ENCODE assay signal across 24 cellular contexts in genomic region chr14:23043749-23044148, GRCh38. TPM values are rescaled to one million over a fixed set of nuclear protein-coding genes. Genes with fewer than 3 reads are reported as not detected.
DNase-seq lines count a peak whose midpoint lies in the region; ATAC-seq, FAIRE-seq and TF ChIP-seq lines count a peak whose summit lies in the region.
"Had no signal": no experiment of that assay in that cellular context is flagged by ENCODE, and none has a peak within 500 bp of the region (broad histone marks: within the 10 kb centered on the region; RNA-seq: fewer than 3 reads in every experiment).

No MANE protein-coding gene starts in this region.

- H3K27ac ChIP-seq in HepG2 (ENCODE audit: extremely low read length, insufficient read depth, low read length) = no peak overlapping the region
- no peak overlapping the region for H3K27ac ChIP-seq in right lobe of liver
- H3K27ac ChIP-seq: HL-60 had no signal

- peaks cover 13% of the 10 kb centered on the region for H3K27me3 Mint-ChIP-seq in nephron progenitor cell (ENCODE audit: low read depth, poor library complexity)
- H3K27me3 Mint-ChIP-seq in activated CD8-positive, alpha-beta T cell treated with anti-CD3 and anti-CD28 coated beads for 36 hours = peaks cover 2% of the 10 kb centered on the region

- H3K9me3 ChIP-seq in HepG2 (ENCODE audit: low read length) = no peaks in the 10 kb centered on the region
- H3K9me3 ChIP-seq in right lobe of liver = no peaks in the 10 kb centered on the region

- H3K9me3 Mint-ChIP-seq in nephron progenitor cell = peaks cover 3% of the 10 kb centered on the region
- H3K9me3 Mint-ChIP-seq in activated CD8-positive, alpha-beta T cell treated with anti-CD3 and anti-CD28 coated beads for 36 hours = no peaks in the 10 kb centered on the region
- H3K9me3 Mint-ChIP-seq: CD8-positive, alpha-beta T cell had no signal

- TF ChIP-seq CTCF in HepG2 (CRISPR knock-in tag; IDR thresholded peaks at IDR 0.05) (no peak), right lobe of liver (IDR thresholded peaks at IDR 0.05) (no peak), nephron progenitor cell (IDR thresholded peaks at IDR 0.05) (no peak)
- no peak for TF ChIP-seq CTCF in activated CD8-positive, alpha-beta T cell treated with anti-CD3 and anti-CD28 coated beads for 36 hours (IDR thresholded peaks at IDR 0.05)

- H3K27me3 ChIP-seq in HepG2 (ENCODE audit: control insufficient read depth in 1 of 2, insufficient read depth in 2 of 2, low read length in 2 of 2) (peaks cover 16 to 35% of the 10 kb centered on the region in 2 experiments), right lobe of liver (no peaks in the 10 kb centered on the region)

- WGBS in HepG2 (ENCODE audit: low lambda C conversion rate) = 47% methylated on average over 3 of the region's 3 CpGs
- 93% methylated on average over 2 of the region's 3 CpGs for WGBS in right lobe of liver (ENCODE audit: insufficient coverage, low coverage, low lambda C conversion rate, missing lambda C conversion rate)

- H3K9ac ChIP-seq in HepG2 (ENCODE audit: insufficient read depth, low read depth, low read length) = no peak overlapping the region

- no peak for TF ChIP-seq RAD21 in HepG2 (CRISPR knock-in tag; IDR thresholded peaks at IDR 0.05)

- CTCF ChIA-PET in HepG2 (lab: Yijun Ruan, JAX; ENCODE audit: low intra/inter-chr PET ratio, low total read pairs) = no interaction called here
- CTCF ChIA-PET in activated CD8-positive, alpha-beta T cell treated with anti-CD3 and anti-CD28 coated beads for 36 hours (lab: Charles Lee) = interaction anchor here (1.0 to 2.6 kb wide), 6 partner anchors 14 to 81 kb away, joined by 3 to 12 read pairs (median 4); partner anchors contain the start of gene AJUBA

- H3K4me2 ChIP-seq in HepG2 (ENCODE audit: low read depth, low read length) = no peak overlapping the region

- H4K20me1 ChIP-seq in HepG2 (ENCODE audit: insufficient read depth, low read length) = no peaks in the 10 kb centered on the region

- no peaks in the 10 kb centered on the region for H3K79me2 ChIP-seq in HepG2 (ENCODE audit: insufficient read depth, low read length)

- ATAC-seq in HepG2 (peak; percentile 2; the same call in 2 of the 3 replicates), right lobe of liver (no peak), HG03025 (IDR thresholded peaks at IDR 0.05; ENCODE audit: low FRiP score, unreplicated experiment) (no peak)
- no peak for ATAC-seq in activated CD8-positive, alpha-beta T cell treated with anti-CD3 and anti-CD28 coated beads for 36 hours
- ATAC-seq: CD8-positive, alpha-beta T cell; Panc1 had no signal

- H3K4me1 ChIP-seq in HepG2 (ENCODE audit: insufficient read depth, low read length) (peaks cover 23% of the 10 kb centered on the region), right lobe of liver (no peaks in the 10 kb centered on the region)

- TF ChIP-seq POLR2A in HepG2 (IDR thresholded peaks at IDR 0.05; ENCODE audit: insufficient read depth in 1 of 2, low read depth in 2 of 2, low read length in 2 of 2) (no peak), right lobe of liver (IDR thresholded peaks at IDR 0.05) (no peak)

- H3K4me1 Mint-ChIP-seq in nephron progenitor cell = peaks cover 53% of the 10 kb centered on the region
- no peaks in the 10 kb centered on the region for H3K4me1 Mint-ChIP-seq in activated CD8-positive, alpha-beta T cell treated with anti-CD3 and anti-CD28 coated beads for 36 hours (ENCODE audit: low read depth)

- POLR2A ChIA-PET in HepG2 (lab: Yijun Ruan, JAX) = interaction anchor here (1.0 to 2.7 kb wide), 3 partner anchors 10 to 37 kb away, joined by 3 to 9 read pairs (median 4); partner anchors contain the start of gene PSMB5
- POLR2A ChIA-PET in activated CD8-positive, alpha-beta T cell treated with anti-CD3 and anti-CD28 coated beads for 36 hours (lab: Charles Lee) = interaction anchor here (1.6 kb wide), 2 partner anchors 10 to 37 kb away, joined by 4 to 5 read pairs; no protein-coding TSS in a partner anchor

- no peak for TF ChIP-seq EP300 in HepG2 (IDR thresholded peaks at IDR 0.05; ENCODE audit: low read depth in 2 of 2, low read length in 2 of 2)
- TF ChIP-seq EP300 in HepG2 (CRISPR knock-in tag; IDR thresholded peaks at IDR 0.05; ENCODE audit: borderline replicate concordance) = no peak

- H2AFZ ChIP-seq in HepG2 (ENCODE audit: low read length) = no peak overlapping the region

- no peak for FAIRE-seq in HepG2 (lab: Jason Lieb, UNC)
- FAIRE-seq: H54 had no signal

- intact Hi-C loops in HepG2 (cut with micrococcal nuclease; ENCODE audit: unreplicated experiment) (no loop called here), right lobe of liver (cut with DNase I) (no loop called here)
- intact Hi-C loops in activated CD8-positive, alpha-beta T cell treated with anti-CD3 and anti-CD28 coated beads for 36 hours (cut with micrococcal nuclease) = no loop called here

- peak overlapping the region; percentile 81 for H3K27ac Mint-ChIP-seq in nephron progenitor cell
- H3K27ac Mint-ChIP-seq in activated CD8-positive, alpha-beta T cell treated with anti-CD3 and anti-CD28 coated beads for 36 hours = no peak overlapping the region
- H3K27ac Mint-ChIP-seq: CD8-positive, alpha-beta T cell had no signal

- H3K36me3 Mint-ChIP-seq in nephron progenitor cell (ENCODE audit: low read depth) = peaks cover 14% of the 10 kb centered on the region
- no peaks in the 10 kb centered on the region for H3K36me3 Mint-ChIP-seq in activated CD8-positive, alpha-beta T cell treated with anti-CD3 and anti-CD28 coated beads for 36 hours (ENCODE audit: low read depth)
- H3K36me3 Mint-ChIP-seq: CD8-positive, alpha-beta T cell had no signal

- H3K4me3 ChIP-seq in HepG2 (replicated peaks in 1 of 3; ENCODE audit: insufficient read depth in 1 of 3, low read depth in 2 of 3, low read length in 3 of 3) (no peak overlapping the region), right lobe of liver (no peak overlapping the region)

- DNase-seq in HepG2 (ENCODE audit: low spot score) (no peak), right lobe of liver (no peak), islet precursor cell (peak; percentile 75), nephron progenitor cell (no peak), dermis blood vessel endothelial cell (no peak), NCI-H187 treated with DMSO at 0.1 percent for 48 hours (lab: John Stamatoyannopoulos, UW) (no peak)
- DNase-seq in activated CD8-positive, alpha-beta T cell treated with anti-CD3 and anti-CD28 coated beads for 36 hours = no peak
- DNase-seq: 8988T; C1 segment of cervical spinal cord; CD8-positive, alpha-beta T cell; DMS79; KG1; NCI-H1092; NCI-H1436 treated with DMSO at 0.1 percent for 48 hours; NCI-H2029 treated with DMSO at 0.1 percent for 48 hours; NCI-H2171 treated with DMSO at 0.1 percent for 48 hours; NCI-H524 treated with DMSO at 0.1 percent for 48 hours; NCI-H82; SIG-M5 had no signal

- BruUV-seq in HepG2 (replicated peaks; lab: Mats Ljungman, UMichigan) = no TSS peak

- H3K36me3 ChIP-seq in HepG2 (replicated peaks in 1 of 2; ENCODE audit: control insufficient read depth in 1 of 2, insufficient read depth in 2 of 2, low read length in 2 of 2) = no peaks in the 10 kb centered on the region
- no peaks in the 10 kb centered on the region for H3K36me3 ChIP-seq in right lobe of liver

- no peak overlapping the region for H3K4me3 Mint-ChIP-seq in nephron progenitor cell
- no peak overlapping the region for H3K4me3 Mint-ChIP-seq in activated CD8-positive, alpha-beta T cell treated with anti-CD3 and anti-CD28 coated beads for 36 hours
- H3K4me3 Mint-ChIP-seq: CD8-positive, alpha-beta T cell had no signal

- in situ Hi-C loops in HepG2 (cut with HindIII; ENCODE audit: extremely low pct_ligation_motif_present, low pct_unique_long_range_greater_than_20kb) = no loop called here

RNA-seq across cellular contexts. Expression of gene PSMB11, which starts 1.7 kb away (rescaled TPM):
- total RNA-seq in HepG2 (2016; rRNA removed; fragmentation: Illumina TruSeq; extraction: Trizol) = not detected in 2 replicates
- total RNA-seq in HepG2 (2016; cell fraction: cytosol; rRNA removed; fragmentation: Illumina TruSeq; extraction: Trizol; ENCODE audit: low read depth) = not detected in 2 replicates
- total RNA-seq in HepG2 (2016; cell fraction: insoluble cytoplasmic fraction; rRNA removed; fragmentation: Illumina TruSeq; extraction: Trizol) = not detected in 2 replicates
- total RNA-seq in HepG2 (2016; cell fraction: membrane; rRNA removed; fragmentation: Illumina TruSeq; extraction: Trizol) = not detected in 2 replicates
- total RNA-seq in HepG2 (2016; cell fraction: nucleus; rRNA removed; fragmentation: Illumina TruSeq; extraction: Trizol) = not detected in 2 replicates
- polyA plus RNA-seq in HepG2 (2011; rRNA removed) = not detected in 2 replicates
- polyA plus RNA-seq in HepG2 (2011; cell fraction: cytosol; rRNA removed) = not detected in 2 replicates
- polyA plus RNA-seq in HepG2 (2011; cell fraction: nucleus; rRNA removed) = not detected in 2 replicates
- polyA plus RNA-seq in HepG2 (2012) = not detected in 2 replicates
- not detected in 2 replicates for polyA plus RNA-seq in HepG2 (2016; cell fraction: cytosol; fragmentation: Illumina TruSeq; extraction: Trizol; ENCODE audit: low read depth)
- not detected in 2 replicates for polyA plus RNA-seq in HepG2 (2016; cell fraction: insoluble cytoplasmic fraction; fragmentation: Illumina TruSeq; extraction: Trizol; ENCODE audit: low read depth)
- not detected in 2 replicates for polyA plus RNA-seq in HepG2 (2016; cell fraction: membrane; fragmentation: Illumina TruSeq; extraction: Trizol; ENCODE audit: low read depth)
- not detected in 2 replicates for polyA plus RNA-seq in HepG2 (2016; cell fraction: nucleus; fragmentation: Illumina TruSeq; extraction: Trizol; ENCODE audit: insufficient read depth, low read depth)
- polyA minus RNA-seq in HepG2 (2011; rRNA and poly(A)+ RNA removed; ENCODE audit: low replicate concordance) = 0.10 TPM in 1 of 2 replicates, not detected in the other
- not detected in 2 replicates for polyA minus RNA-seq in HepG2 (2011; cell fraction: cytosol; rRNA and poly(A)+ RNA removed)
- not detected in 2 replicates for polyA minus RNA-seq in HepG2 (2011; cell fraction: nucleus; rRNA and poly(A)+ RNA removed)
- total RNA-seq in right lobe of liver = not detected
- not detected in 2 replicates for total RNA-seq in dermis blood vessel endothelial cell
- total RNA-seq in activated CD8-positive, alpha-beta T cell treated with anti-CD3 and anti-CD28 coated beads for 36 hours = not detected
- total RNA-seq: CD8-positive, alpha-beta T cell; HT-29 had no signal

RNA-seq across cellular contexts. Expression of gene PSMB5, which starts 9.0 kb away (rescaled TPM):
- 871 and 1,316 TPM in 2 replicates for total RNA-seq in HepG2 (2016; rRNA removed; fragmentation: Illumina TruSeq; extraction: Trizol)
- 296 and 327 TPM in 2 replicates for total RNA-seq in HepG2 (2016; cell fraction: cytosol; rRNA removed; fragmentation: Illumina TruSeq; extraction: Trizol; ENCODE audit: low read depth)
- 923 and 1,358 TPM in 2 replicates for total RNA-seq in HepG2 (2016; cell fraction: insoluble cytoplasmic fraction; rRNA removed; fragmentation: Illumina TruSeq; extraction: Trizol)
- 499 and 543 TPM in 2 replicates for total RNA-seq in HepG2 (2016; cell fraction: membrane; rRNA removed; fragmentation: Illumina TruSeq; extraction: Trizol)
- total RNA-seq in HepG2 (2016; cell fraction: nucleus; rRNA removed; fragmentation: Illumina TruSeq; extraction: Trizol) = 325 and 326 TPM in 2 replicates
- 566 and 705 TPM in 2 replicates for polyA plus RNA-seq in HepG2 (2011; rRNA removed)
- 909 and 1,129 TPM in 2 replicates for polyA plus RNA-seq in HepG2 (2011; cell fraction: cytosol; rRNA removed)
- polyA plus RNA-seq in HepG2 (2011; cell fraction: nucleus; rRNA removed) = 173 and 191 TPM in 2 replicates
- polyA plus RNA-seq in HepG2 (2012) = 459 and 476 TPM in 2 replicates
- polyA plus RNA-seq in HepG2 (2016; cell fraction: cytosol; fragmentation: Illumina TruSeq; extraction: Trizol; ENCODE audit: low read depth) = 281 and 292 TPM in 2 replicates
- 1,127 and 1,228 TPM in 2 replicates for polyA plus RNA-seq in HepG2 (2016; cell fraction: insoluble cytoplasmic fraction; fragmentation: Illumina TruSeq; extraction: Trizol; ENCODE audit: low read depth)
- 411 and 426 TPM in 2 replicates for polyA plus RNA-seq in HepG2 (2016; cell fraction: membrane; fragmentation: Illumina TruSeq; extraction: Trizol; ENCODE audit: low read depth)
- 421 and 445 TPM in 2 replicates for polyA plus RNA-seq in HepG2 (2016; cell fraction: nucleus; fragmentation: Illumina TruSeq; extraction: Trizol; ENCODE audit: insufficient read depth, low read depth)
- polyA minus RNA-seq in HepG2 (2011; rRNA and poly(A)+ RNA removed; ENCODE audit: low replicate concordance) = 455 and 971 TPM in 2 replicates
- polyA minus RNA-seq in HepG2 (2011; cell fraction: cytosol; rRNA and poly(A)+ RNA removed) = 370 and 379 TPM in 2 replicates
- polyA minus RNA-seq in HepG2 (2011; cell fraction: nucleus; rRNA and poly(A)+ RNA removed) = 156 and 157 TPM in 2 replicates
- 10 to 100 TPM; 51.2 to 93.5 (median 59.1) TPM for total RNA-seq in right lobe of liver
- total RNA-seq in dermis blood vessel endothelial cell = 271 and 319 TPM in 2 replicates
- total RNA-seq in activated CD8-positive, alpha-beta T cell treated with anti-CD3 and anti-CD28 coated beads for 36 hours = 100 to 1,000 TPM; 119 to 120 TPM

RNA-seq across cellular contexts. Expression of gene CDH24, which starts 13.6 kb away (rescaled TPM):
- 0.41 and 0.69 TPM in 2 replicates for total RNA-seq in HepG2 (2016; rRNA removed; fragmentation: Illumina TruSeq; extraction: Trizol)
- 0.35 and 0.40 TPM in 2 replicates for total RNA-seq in HepG2 (2016; cell fraction: cytosol; rRNA removed; fragmentation: Illumina TruSeq; extraction: Trizol; ENCODE audit: low read depth)
- total RNA-seq in HepG2 (2016; cell fraction: insoluble cytoplasmic fraction; rRNA removed; fragmentation: Illumina TruSeq; extraction: Trizol) = 0.45 and 0.76 TPM in 2 replicates
- total RNA-seq in HepG2 (2016; cell fraction: membrane; rRNA removed; fragmentation: Illumina TruSeq; extraction: Trizol) = 1.1 and 1.2 TPM in 2 replicates
- total RNA-seq in HepG2 (2016; cell fraction: nucleus; rRNA removed; fragmentation: Illumina TruSeq; extraction: Trizol) = 0.56 and 0.59 TPM in 2 replicates
- 0.99 and 1.2 TPM in 2 replicates for polyA plus RNA-seq in HepG2 (2011; rRNA removed)
- polyA plus RNA-seq in HepG2 (2011; cell fraction: cytosol; rRNA removed) = 0.41 and 0.76 TPM in 2 replicates
- polyA plus RNA-seq in HepG2 (2011; cell fraction: nucleus; rRNA removed) = 6.5 and 6.6 TPM in 2 replicates
- 0.50 and 0.55 TPM in 2 replicates for polyA plus RNA-seq in HepG2 (2012)
- polyA plus RNA-seq in HepG2 (2016; cell fraction: cytosol; fragmentation: Illumina TruSeq; extraction: Trizol; ENCODE audit: low read depth) = 0.59 and 0.70 TPM in 2 replicates
- polyA plus RNA-seq in HepG2 (2016; cell fraction: insoluble cytoplasmic fraction; fragmentation: Illumina TruSeq; extraction: Trizol; ENCODE audit: low read depth) = 0.41 and 0.73 TPM in 2 replicates
- polyA plus RNA-seq in HepG2 (2016; cell fraction: membrane; fragmentation: Illumina TruSeq; extraction: Trizol; ENCODE audit: low read depth) = 1.0 and 1.2 TPM in 2 replicates
- 2.5 and 2.8 TPM in 2 replicates for polyA plus RNA-seq in HepG2 (2016; cell fraction: nucleus; fragmentation: Illumina TruSeq; extraction: Trizol; ENCODE audit: insufficient read depth, low read depth)
- 1.1 and 16.3 TPM in 2 replicates for polyA minus RNA-seq in HepG2 (2011; rRNA and poly(A)+ RNA removed; ENCODE audit: low replicate concordance)
- 0.40 and 0.44 TPM in 2 replicates for polyA minus RNA-seq in HepG2 (2011; cell fraction: cytosol; rRNA and poly(A)+ RNA removed)
- polyA minus RNA-seq in HepG2 (2011; cell fraction: nucleus; rRNA and poly(A)+ RNA removed) = 0.90 and 0.99 TPM in 2 replicates
- total RNA-seq in right lobe of liver = under 1 TPM; 0.26 to 0.74 (median 0.54) TPM
- total RNA-seq in dermis blood vessel endothelial cell = 7.5 and 16.3 TPM in 2 replicates
- under 1 TPM; 0.69 to 0.72 TPM for total RNA-seq in activated CD8-positive, alpha-beta T cell treated with anti-CD3 and anti-CD28 coated beads for 36 hours

RNA-seq across cellular contexts. Expression of gene C14orf93, which starts 33.8 kb away (rescaled TPM):
- total RNA-seq in HepG2 (2016; rRNA removed; fragmentation: Illumina TruSeq; extraction: Trizol) = 10.8 and 11.4 TPM in 2 replicates
- 3.1 and 3.7 TPM in 2 replicates for total RNA-seq in HepG2 (2016; cell fraction: cytosol; rRNA removed; fragmentation: Illumina TruSeq; extraction: Trizol; ENCODE audit: low read depth)
- 10.9 and 11.2 TPM in 2 replicates for total RNA-seq in HepG2 (2016; cell fraction: insoluble cytoplasmic fraction; rRNA removed; fragmentation: Illumina TruSeq; extraction: Trizol)
- total RNA-seq in HepG2 (2016; cell fraction: membrane; rRNA removed; fragmentation: Illumina TruSeq; extraction: Trizol) = 7.8 and 9.1 TPM in 2 replicates
- 6.7 and 8.3 TPM in 2 replicates for total RNA-seq in HepG2 (2016; cell fraction: nucleus; rRNA removed; fragmentation: Illumina TruSeq; extraction: Trizol)
- polyA plus RNA-seq in HepG2 (2011; rRNA removed) = 19.8 and 22.5 TPM in 2 replicates
- 18.0 and 23.7 TPM in 2 replicates for polyA plus RNA-seq in HepG2 (2011; cell fraction: cytosol; rRNA removed)
- 27.1 and 27.7 TPM in 2 replicates for polyA plus RNA-seq in HepG2 (2011; cell fraction: nucleus; rRNA removed)
- 14.5 and 15.7 TPM in 2 replicates for polyA plus RNA-seq in HepG2 (2012)
- polyA plus RNA-seq in HepG2 (2016; cell fraction: cytosol; fragmentation: Illumina TruSeq; extraction: Trizol; ENCODE audit: low read depth) = 2.6 and 3.0 TPM in 2 replicates
- 9.9 and 10.2 TPM in 2 replicates for polyA plus RNA-seq in HepG2 (2016; cell fraction: insoluble cytoplasmic fraction; fragmentation: Illumina TruSeq; extraction: Trizol; ENCODE audit: low read depth)
- 6.4 TPM in 2 replicates for polyA plus RNA-seq in HepG2 (2016; cell fraction: membrane; fragmentation: Illumina TruSeq; extraction: Trizol; ENCODE audit: low read depth)
- polyA plus RNA-seq in HepG2 (2016; cell fraction: nucleus; fragmentation: Illumina TruSeq; extraction: Trizol; ENCODE audit: insufficient read depth, low read depth) = 19.5 and 24.7 TPM in 2 replicates
- polyA minus RNA-seq in HepG2 (2011; rRNA and poly(A)+ RNA removed; ENCODE audit: low replicate concordance) = 18.0 and 62.7 TPM in 2 replicates
- polyA minus RNA-seq in HepG2 (2011; cell fraction: cytosol; rRNA and poly(A)+ RNA removed) = 8.0 and 14.8 TPM in 2 replicates
- polyA minus RNA-seq in HepG2 (2011; cell fraction: nucleus; rRNA and poly(A)+ RNA removed) = 8.8 and 11.9 TPM in 2 replicates
- total RNA-seq in right lobe of liver = 1 to 10 TPM; 1.7 to 4.0 (median 3.2) TPM
- 6.8 and 10.6 TPM in 2 replicates for total RNA-seq in dermis blood vessel endothelial cell
- 10 to 100 TPM; 13.2 to 13.5 TPM for total RNA-seq in activated CD8-positive, alpha-beta T cell treated with anti-CD3 and anti-CD28 coated beads for 36 hours

RNA-seq across cellular contexts. Expression of gene ACIN1, which starts 51.2 kb away (rescaled TPM):
- 102 and 165 TPM in 2 replicates for total RNA-seq in HepG2 (2016; rRNA removed; fragmentation: Illumina TruSeq; extraction: Trizol)
- total RNA-seq in HepG2 (2016; cell fraction: cytosol; rRNA removed; fragmentation: Illumina TruSeq; extraction: Trizol; ENCODE audit: low read depth) = 71.3 and 71.5 TPM in 2 replicates
- total RNA-seq in HepG2 (2016; cell fraction: insoluble cytoplasmic fraction; rRNA removed; fragmentation: Illumina TruSeq; extraction: Trizol) = 79.7 and 163 TPM in 2 replicates
- 59.8 and 62.7 TPM in 2 replicates for total RNA-seq in HepG2 (2016; cell fraction: membrane; rRNA removed; fragmentation: Illumina TruSeq; extraction: Trizol)
- total RNA-seq in HepG2 (2016; cell fraction: nucleus; rRNA removed; fragmentation: Illumina TruSeq; extraction: Trizol) = 344 and 371 TPM in 2 replicates
- 183 and 222 TPM in 2 replicates for polyA plus RNA-seq in HepG2 (2011; rRNA removed)
- polyA plus RNA-seq in HepG2 (2011; cell fraction: cytosol; rRNA removed) = 64.2 and 64.8 TPM in 2 replicates
- 997 and 1,030 TPM in 2 replicates for polyA plus RNA-seq in HepG2 (2011; cell fraction: nucleus; rRNA removed)
- polyA plus RNA-seq in HepG2 (2012) = 155 and 156 TPM in 2 replicates
- polyA plus RNA-seq in HepG2 (2016; cell fraction: cytosol; fragmentation: Illumina TruSeq; extraction: Trizol; ENCODE audit: low read depth) = 17.6 and 21.0 TPM in 2 replicates
- polyA plus RNA-seq in HepG2 (2016; cell fraction: insoluble cytoplasmic fraction; fragmentation: Illumina TruSeq; extraction: Trizol; ENCODE audit: low read depth) = 105 and 132 TPM in 2 replicates
- 29.3 and 37.8 TPM in 2 replicates for polyA plus RNA-seq in HepG2 (2016; cell fraction: membrane; fragmentation: Illumina TruSeq; extraction: Trizol; ENCODE audit: low read depth)
- 1,263 and 1,283 TPM in 2 replicates for polyA plus RNA-seq in HepG2 (2016; cell fraction: nucleus; fragmentation: Illumina TruSeq; extraction: Trizol; ENCODE audit: insufficient read depth, low read depth)
- polyA minus RNA-seq in HepG2 (2011; rRNA and poly(A)+ RNA removed; ENCODE audit: low replicate concordance) = 122 and 152 TPM in 2 replicates
- polyA minus RNA-seq in HepG2 (2011; cell fraction: cytosol; rRNA and poly(A)+ RNA removed) = 39.4 and 46.3 TPM in 2 replicates
- polyA minus RNA-seq in HepG2 (2011; cell fraction: nucleus; rRNA and poly(A)+ RNA removed) = 630 and 693 TPM in 2 replicates
- 10 to 100 TPM; 40.5 to 66.1 (median 52.9) TPM for total RNA-seq in right lobe of liver
- 65.2 and 76.2 TPM in 2 replicates for total RNA-seq in dermis blood vessel endothelial cell
- 100 to 1,000 TPM; 132 to 139 TPM for total RNA-seq in activated CD8-positive, alpha-beta T cell treated with anti-CD3 and anti-CD28 coated beads for 36 hours
